ENCODE assay signal across 27 cellular contexts in genomic region chr20:31550099-31550498, GRCh38. TPM values are rescaled to one million over a fixed set of nuclear protein-coding genes. Genes with fewer than 3 reads are reported as not detected.
DNase-seq lines count a peak whose midpoint lies in the region; ATAC-seq, FAIRE-seq and TF ChIP-seq lines count a peak whose summit lies in the region.
"Had no signal": no experiment of that assay in that cellular context is flagged by ENCODE, and none has a peak within 500 bp of the region (broad histone marks: within the 10 kb centered on the region; RNA-seq: fewer than 3 reads in every experiment).

No MANE protein-coding gene starts in this region.

- no peak for ATAC-seq in activated T-cell treated with anti-CD3 and anti-CD28 coated beads, Interleukin-2, amount 50 U/mL, for 4 hours
- no peak for ATAC-seq in GM23338
- ATAC-seq: heart left ventricle; left colon; naive thymus-derived CD4-positive, alpha-beta T cell; right cardiac atrium had no signal

- peaks cover 16% of the 10 kb centered on the region for H3K79me2 ChIP-seq in GM23338 (replicated peaks; ENCODE audit: insufficient read depth)
- H3K79me2 ChIP-seq: parathyroid adenoma had no signal

- H3K4me3 Mint-ChIP-seq in activated T-cell treated with anti-CD3 and anti-CD28 coated beads, Interleukin-2, amount 50 U/mL, for 24 hours: peak overlapping the region; percentile 32
- no peak overlapping the region for H3K4me3 Mint-ChIP-seq in activated T-cell treated with anti-CD3 and anti-CD28 coated beads, Interleukin-2, amount 50 U/mL, for 4 hours
- no peak overlapping the region for H3K4me3 Mint-ChIP-seq in GM23338
- peak overlapping the region in 2 of 5 experiments; percentile 57 to 92 for H3K4me3 Mint-ChIP-seq in brain
- peak overlapping the region; percentile 56 for H3K4me3 Mint-ChIP-seq in neural crest cell
- H3K4me3 Mint-ChIP-seq: B cell had no signal

- H3K9me3 Mint-ChIP-seq in activated T-cell treated with anti-CD3 and anti-CD28 coated beads, Interleukin-2, amount 50 U/mL, for 24 hours: no peaks in the 10 kb centered on the region
- no peaks in the 10 kb centered on the region for H3K9me3 Mint-ChIP-seq in activated T-cell treated with anti-CD3 and anti-CD28 coated beads, Interleukin-2, amount 50 U/mL, for 4 hours
- H3K9me3 Mint-ChIP-seq in GM23338 (no peaks in the 10 kb centered on the region), brain (peaks cover 0 to 3% (median 0%) of the 10 kb centered on the region in 5 experiments), neural crest cell (no peaks in the 10 kb centered on the region)

- FAIRE-seq in HTR-8/SVneo (lab: Jason Lieb, UNC): no peak
- FAIRE-seq: astrocyte had no signal

- H3K4me3 ChIP-seq in GM23338: no peak overlapping the region
- H3K4me3 ChIP-seq: heart left ventricle, thoracic aorta had no signal

- peak overlapping the region; percentile 96 for H3K27ac Mint-ChIP-seq in activated T-cell treated with anti-CD3 and anti-CD28 coated beads, Interleukin-2, amount 50 U/mL, for 24 hours
- 0 out of 2 replicates have a peak overlapping the region, but pooled peaks have one; percentile 44 for H3K27ac Mint-ChIP-seq in GM23338
- H3K27ac Mint-ChIP-seq in brain: peak overlapping the region in 3 of 5 experiments; percentile 53 to 99 (median 64)
- peak overlapping the region; percentile 81 for H3K27ac Mint-ChIP-seq in neural crest cell (ENCODE audit: unreplicated experiment)
- H3K27ac Mint-ChIP-seq: B cell had no signal

- TF ChIP-seq CTCF in GM23338 (conservative IDR thresholded peaks at IDR 0.05; ENCODE audit: low read depth in 2 of 2) (no peak), brain (conservative IDR thresholded peaks at IDR 0.05) (no peak), neural crest cell (conservative IDR thresholded peaks at IDR 0.05) (no peak)

- DNase-seq in activated T-cell treated with anti-CD3 and anti-CD28 coated beads, Interleukin-2, amount 50 U/mL, for 24 hours: no peak
- DNase-seq in activated T-cell treated with anti-CD3 and anti-CD28 coated beads, Interleukin-2, amount 50 U/mL, for 4 hours: no peak
- DNase-seq in GM23338 (ENCODE audit: low spot score) (no peak), neural crest cell (ENCODE audit: low read depth, low spot score) (no peak), NCI-H146 treated with DMSO at 0.1 percent for 48 hours (lab: John Stamatoyannopoulos, UW; ENCODE audit: unreplicated experiment) (no peak), HTR-8/SVneo (ENCODE audit: insufficient read length, low spot score) (no peak), NCI-H510A treated with DMSO at 0.1 percent for 48 hours (lab: John Stamatoyannopoulos, UW) (no peak)
- DNase-seq: cerebellar nuclear complex; COR-L47; DMS79; GOT3; heart left ventricle; Karpas-422; left colon; naive thymus-derived CD4-positive, alpha-beta T cell; NCI-H1694 treated with DMSO at 0.1 percent for 48 hours; NCI-H526 treated with DMSO at 0.1 percent for 48 hours; stimulated activated CD4-positive, alpha-beta T cell treated with anti-CD3 and anti-CD28 coated beads, Interleukin-12 subunit alpha, Interleukin-12 subunit beta, amount 100 ng/mL, for 4 hours; stimulated activated CD4-positive, alpha-beta T cell treated with anti-CD3 and anti-CD28 coated beads, Interleukin-4, amount 100 ng/mL, for 24 hours; stimulated activated naive CD4-positive, alpha-beta T cell; WERI-Rb-1 had no signal

- no peak overlapping the region for H3K4me2 ChIP-seq in GM23338

- no peak overlapping the region for H2AFZ ChIP-seq in GM23338
- H2AFZ ChIP-seq: parathyroid adenoma had no signal

- H3K4me1 Mint-ChIP-seq in activated T-cell treated with anti-CD3 and anti-CD28 coated beads, Interleukin-2, amount 50 U/mL, for 24 hours (ENCODE audit: low read depth): peaks cover 21% of the 10 kb centered on the region
- peaks cover 13% of the 10 kb centered on the region for H3K4me1 Mint-ChIP-seq in activated T-cell treated with anti-CD3 and anti-CD28 coated beads, Interleukin-2, amount 50 U/mL, for 4 hours (ENCODE audit: low read depth)
- H3K4me1 Mint-ChIP-seq in GM23338 (peaks cover 5% of the 10 kb centered on the region; the same call in 2 of the 3 replicates), brain (peaks cover 2% of the 10 kb centered on the region), neural crest cell (peaks cover 24% of the 10 kb centered on the region)

- H3K9me2 ChIP-seq in GM23338 (ENCODE audit: insufficient read depth): no peaks in the 10 kb centered on the region

- H3K4me1 ChIP-seq in GM23338 (ENCODE audit: insufficient read depth): peaks cover 6% of the 10 kb centered on the region; the same call in 1 of the 2 replicates
- H3K4me1 ChIP-seq: parathyroid adenoma had no signal

- H4K20me1 ChIP-seq in GM23338 (replicated peaks; ENCODE audit: insufficient read depth): peaks cover 40% of the 10 kb centered on the region

- peaks cover 92% of the 10 kb centered on the region for H3K36me3 Mint-ChIP-seq in activated T-cell treated with anti-CD3 and anti-CD28 coated beads, Interleukin-2, amount 50 U/mL, for 24 hours (ENCODE audit: low read depth)
- H3K36me3 Mint-ChIP-seq in activated T-cell treated with anti-CD3 and anti-CD28 coated beads, Interleukin-2, amount 50 U/mL, for 4 hours (ENCODE audit: insufficient read depth): peaks cover 45% of the 10 kb centered on the region
- H3K36me3 Mint-ChIP-seq in GM23338 (ENCODE audit: low read depth) (peaks cover 76% of the 10 kb centered on the region), brain (peaks cover 61% of the 10 kb centered on the region), neural crest cell (ENCODE audit: low read depth) (peaks cover 13% of the 10 kb centered on the region)

- no peaks in the 10 kb centered on the region for H3K27me3 Mint-ChIP-seq in activated T-cell treated with anti-CD3 and anti-CD28 coated beads, Interleukin-2, amount 50 U/mL, for 24 hours
- no peaks in the 10 kb centered on the region for H3K27me3 Mint-ChIP-seq in activated T-cell treated with anti-CD3 and anti-CD28 coated beads, Interleukin-2, amount 50 U/mL, for 4 hours (ENCODE audit: low read depth)
- H3K27me3 Mint-ChIP-seq in GM23338 (ENCODE audit: insufficient read depth, low read depth, poor library complexity) (peaks cover 27% of the 10 kb centered on the region), brain (no peaks in the 10 kb centered on the region), neural crest cell (ENCODE audit: low read depth) (no peaks in the 10 kb centered on the region)
- H3K27me3 Mint-ChIP-seq: B cell; naive thymus-derived CD4-positive, alpha-beta T cell had no signal

- no peak overlapping the region for H3K27ac ChIP-seq in GM23338 (ENCODE audit: low read depth)
- H3K27ac ChIP-seq: heart left ventricle, parathyroid adenoma, thoracic aorta, WERI-Rb-1 had no signal

- H3K27me3 ChIP-seq in GM23338 (ENCODE audit: insufficient read depth): no peaks in the 10 kb centered on the region
- H3K27me3 ChIP-seq: heart left ventricle had no signal

- peaks cover 51% of the 10 kb centered on the region for H3K36me3 ChIP-seq in GM23338 (ENCODE audit: insufficient read depth)

- H3F3A ChIP-seq in GM23338 (replicated peaks; ENCODE audit: low read depth): peaks cover 78% of the 10 kb centered on the region

TF ChIP-seq in GM23338, 12 proteins besides CTCF, POLR2A, EP300 and RAD21 (continues in another document):
- TF ChIP-seq, protein P1, sequence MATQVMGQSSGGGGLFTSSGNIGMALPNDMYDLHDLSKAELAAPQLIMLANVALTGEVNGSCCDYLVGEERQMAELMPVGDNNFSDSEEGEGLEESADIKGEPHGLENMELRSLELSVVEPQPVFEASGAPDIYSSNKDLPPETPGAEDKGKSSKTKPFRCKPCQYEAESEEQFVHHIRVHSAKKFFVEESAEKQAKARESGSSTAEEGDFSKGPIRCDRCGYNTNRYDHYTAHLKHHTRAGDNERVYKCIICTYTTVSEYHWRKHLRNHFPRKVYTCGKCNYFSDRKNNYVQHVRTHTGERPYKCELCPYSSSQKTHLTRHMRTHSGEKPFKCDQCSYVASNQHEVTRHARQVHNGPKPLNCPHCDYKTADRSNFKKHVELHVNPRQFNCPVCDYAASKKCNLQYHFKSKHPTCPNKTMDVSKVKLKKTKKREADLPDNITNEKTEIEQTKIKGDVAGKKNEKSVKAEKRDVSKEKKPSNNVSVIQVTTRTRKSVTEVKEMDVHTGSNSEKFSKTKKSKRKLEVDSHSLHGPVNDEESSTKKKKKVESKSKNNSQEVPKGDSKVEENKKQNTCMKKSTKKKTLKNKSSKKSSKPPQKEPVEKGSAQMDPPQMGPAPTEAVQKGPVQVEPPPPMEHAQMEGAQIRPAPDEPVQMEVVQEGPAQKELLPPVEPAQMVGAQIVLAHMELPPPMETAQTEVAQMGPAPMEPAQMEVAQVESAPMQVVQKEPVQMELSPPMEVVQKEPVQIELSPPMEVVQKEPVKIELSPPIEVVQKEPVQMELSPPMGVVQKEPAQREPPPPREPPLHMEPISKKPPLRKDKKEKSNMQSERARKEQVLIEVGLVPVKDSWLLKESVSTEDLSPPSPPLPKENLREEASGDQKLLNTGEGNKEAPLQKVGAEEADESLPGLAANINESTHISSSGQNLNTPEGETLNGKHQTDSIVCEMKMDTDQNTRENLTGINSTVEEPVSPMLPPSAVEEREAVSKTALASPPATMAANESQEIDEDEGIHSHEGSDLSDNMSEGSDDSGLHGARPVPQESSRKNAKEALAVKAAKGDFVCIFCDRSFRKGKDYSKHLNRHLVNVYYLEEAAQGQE (IDR thresholded peaks at IDR 0.05; ENCODE audit: unreplicated experiment): no peak

RNA-seq across cellular contexts. Expression of gene HM13, which starts 35.9 kb away (rescaled TPM):
- 100 to 1,000 TPM; 191 to 210 (median 195) TPM for total RNA-seq in activated T-cell treated with anti-CD3 and anti-CD28 coated beads, Interleukin-2, amount 50 U/mL, for 4 hours
- 103 and 126 TPM in 2 replicates for total RNA-seq in GM23338 (2014; rRNA removed; shearing (Covaris generic))
- polyA plus RNA-seq in GM23338 (2016; fragmentation: Nextera tagmentation; extraction: Ambion mirVana) (147 and 150 TPM in 2 replicates), brain (ENCODE audit: insufficient read depth, low read depth, low replicate concordance) (169 TPM)
- 179 and 185 TPM in 2 replicates for total RNA-seq in neural crest cell

RNA-seq across cellular contexts. Expression of gene ID1, which starts 55.0 kb away (rescaled TPM):
- total RNA-seq in activated T-cell treated with anti-CD3 and anti-CD28 coated beads, Interleukin-2, amount 50 U/mL, for 4 hours: 1 to 10 TPM; 1.4 to 1.6 (median 1.5) TPM
- 452 and 479 TPM in 2 replicates for total RNA-seq in GM23338 (2014; rRNA removed; shearing (Covaris generic))
- polyA plus RNA-seq in GM23338 (2016; fragmentation: Nextera tagmentation; extraction: Ambion mirVana) (221 and 224 TPM in 2 replicates), brain (ENCODE audit: insufficient read depth, low read depth, low replicate concordance) (109 TPM)
- 4.3 and 5.8 TPM in 2 replicates for total RNA-seq in neural crest cell
- polyA plus RNA-seq: naive thymus-derived CD4-positive, alpha-beta T cell had no signal

Comparison
In these comparisons a context has a peak if more than half of its experiments do, and no peak if none do; other contexts are left out.
1. H3K4me3 Mint-ChIP-seq: peak in activated T-cell treated with anti-CD3 and anti-CD28 coated beads, Interleukin-2, amount 50 U/mL, for 24 hours (single experiment) and neural crest cell (single experiment); none in activated T-cell treated with anti-CD3 and anti-CD28 coated beads, Interleukin-2, amount 50 U/mL, for 4 hours (single experiment) and GM23338 (single experiment).
2. H3K27ac Mint-ChIP-seq: peak in every context shown above with its lines; median percentile 96 in activated T-cell treated with anti-CD3 and anti-CD28 coated beads, Interleukin-2, amount 50 U/mL, for 24 hours; 81 in neural crest cell; 64 in brain; 44 in GM23338.
3. RNA of gene ID1, which starts 55.0 kb away (total RNA-seq): 452 to 479 TPM in GM23338; 4.3 to 5.8 TPM in neural crest cell and 1.4 to 1.6 TPM in activated T-cell treated with anti-CD3 and anti-CD28 coated beads, Interleukin-2, amount 50 U/mL, for 4 hours; every median in the first group is over 10 times any median in the second.